Comparison of ENCODE assay signal across 30 cellular contexts in genomic region chr1:153340356-153340755, GRCh38. TPM values are rescaled to one million over a fixed set of nuclear protein-coding genes. Genes with fewer than 3 reads are reported as not detected.
"Had no signal": no experiment of that assay in that cellular context is flagged by ENCODE, and none has a peak within 500 bp of the region (broad histone marks: within the 10 kb centered on the region; RNA-seq: fewer than 3 reads in every experiment).

No MANE protein-coding gene starts in this region.

- H3K27me3 ChIP-seq: colonic mucosa, right lobe of liver, testis had no signal

- H3K9me3 Mint-ChIP-seq: stimulated activated memory B cell treated with anti-CD40 and anti-IgM and Interleukin-4, amounts not matched to agents 10 μg/mL and 1 μg/mL and 100 μg/mL, for 72 hours had no signal

- H3K4me1 ChIP-seq: colonic mucosa, parathyroid adenoma, psoas muscle, right lobe of liver, tibial nerve had no signal

- H3K36me3 ChIP-seq: colonic mucosa, heart left ventricle, right lobe of liver, spleen, tibial nerve had no signal

- H3K4me3 ChIP-seq: colonic mucosa, heart left ventricle, lung, psoas muscle, right lobe of liver, spleen, testis, tibial nerve had no signal

- H3K79me2 ChIP-seq: parathyroid adenoma had no signal

- H3K36me3 Mint-ChIP-seq: stimulated activated memory B cell treated with anti-CD40 and anti-IgM and Interleukin-4, amounts not matched to agents 10 μg/mL and 1 μg/mL and 100 μg/mL, for 72 hours had no signal

- H3K9me3 ChIP-seq: colonic mucosa, heart left ventricle, psoas muscle, right lobe of liver, spleen, testis, tibial nerve had no signal

- H3K4me3 Mint-ChIP-seq: nephron; stimulated activated memory B cell treated with anti-CD40 and anti-IgM and Interleukin-4, amounts not matched to agents 10 μg/mL and 1 μg/mL and 100 μg/mL, for 72 hours; stimulated activated naive CD8-positive, alpha-beta T cell treated with anti-CD3 and anti-CD28 coated beads, Interleukin-15, amount 100 ng/mL, for 72 hours had no signal

- H2AFZ ChIP-seq: parathyroid adenoma had no signal

- DNase-seq: colonic mucosa; effector CD4-positive, alpha-beta T cell; heart left ventricle; hippocampal formation; left colon; left ventricle myocardium superior; mesendoderm; naive B cell; occipital lobe; psoas muscle; retina; right lobe of liver; spleen; stimulated activated CD4-positive, alpha-beta T cell treated with anti-CD3 and anti-CD28 coated beads, Interleukin-15, amount 100 ng/mL, for 24 hours; stimulated activated CD4-positive, alpha-beta T cell treated with anti-CD3 and anti-CD28 coated beads, Interleukin-1b, Interleukin-23, amount 100 ng/mL, for 48 hours; stimulated activated CD4-positive, alpha-beta T cell treated with anti-CD3 and anti-CD28 coated beads, Interleukin-4, amount 100 ng/mL, for 24 hours; testis had no signal

- H3K27ac ChIP-seq: colonic mucosa, heart left ventricle, parathyroid adenoma, psoas muscle, right lobe of liver, spleen, testis, tibial nerve had no signal

- H3K27ac Mint-ChIP-seq: naive B cell; nephron; stimulated activated memory B cell treated with anti-CD40 and anti-IgM and Interleukin-4, amounts not matched to agents 10 μg/mL and 1 μg/mL and 100 μg/mL, for 72 hours had no signal

- H3K9ac ChIP-seq: parathyroid adenoma had no signal

RNA-seq across cellular contexts. Expression of gene PGLYRP4, which starts 8.3 kb away (rescaled TPM):
- total RNA-seq: colonic mucosa, dermis microvascular lymphatic vessel endothelial cell, fibroblast of lung, frontal cortex, glomerular endothelial cell, heart left ventricle, left colon, left ventricle myocardium superior, occipital lobe, psoas muscle, right lobe of liver, spleen, subcutaneous adipose tissue, tibial nerve had no signal
- polyA plus RNA-seq: fibroblast of lung, heart left ventricle, psoas muscle had no signal

RNA-seq across cellular contexts. Expression of gene S100A9, which starts 17.3 kb away (rescaled TPM):
- total RNA-seq: fibroblast of lung, glomerular endothelial cell had no signal
- polyA plus RNA-seq: fibroblast of lung had no signal

RNA-seq across cellular contexts. Expression of gene PGLYRP3, which starts 27.6 kb away (rescaled TPM):
- total RNA-seq: colonic mucosa, dermis microvascular lymphatic vessel endothelial cell, fibroblast of lung, frontal cortex, glomerular endothelial cell, heart left ventricle, kidney epithelial cell, left colon, left ventricle myocardium superior, lung, occipital lobe, psoas muscle, right lobe of liver, spleen, subcutaneous adipose tissue, testis, tibial nerve, ureter had no signal
- polyA plus RNA-seq: fibroblast of lung, heart left ventricle, lung, psoas muscle, spleen had no signal

RNA-seq across cellular contexts. Expression of gene S100A12, which starts 35.1 kb away (rescaled TPM):
- total RNA-seq: colonic mucosa, dermis microvascular lymphatic vessel endothelial cell, fibroblast of lung, glomerular endothelial cell, kidney epithelial cell, testis, tibial nerve, ureter had no signal
- polyA plus RNA-seq: fibroblast of lung had no signal

RNA-seq across cellular contexts. Expression of gene S100A8, which starts 50.5 kb away (rescaled TPM):
- total RNA-seq: dermis microvascular lymphatic vessel endothelial cell, fibroblast of lung, glomerular endothelial cell, kidney epithelial cell had no signal
- polyA plus RNA-seq: fibroblast of lung had no signal
